ENCODE assay signal across 29 cellular contexts in the genomic region with DNA sequence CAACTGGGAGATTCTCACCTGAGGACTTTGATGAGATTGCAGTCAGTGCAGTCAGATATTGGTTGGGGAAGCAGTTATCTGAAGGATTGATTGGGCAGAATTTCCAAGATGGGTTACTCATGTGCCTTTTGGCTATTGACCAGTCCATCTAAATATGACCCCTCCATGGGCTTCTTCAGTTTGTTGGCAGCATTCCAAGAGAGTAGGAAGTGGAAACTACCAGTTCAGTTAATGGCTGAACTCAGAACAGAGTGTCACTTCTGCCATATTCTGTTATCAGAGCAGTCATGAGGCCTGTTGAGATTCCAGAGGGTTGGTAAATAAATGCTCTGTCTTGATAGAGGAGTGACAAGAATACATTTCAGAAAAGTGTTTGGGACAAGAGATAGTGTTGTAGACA.
"Had no signal": no experiment of that assay in that cellular context is flagged by ENCODE, and none has a peak within 500 bp of the region (broad histone marks: within the 10 kb centered on the region; RNA-seq: fewer than 3 reads in every experiment).

No MANE protein-coding gene starts in this region.

- ATAC-seq: activated naive CD4-positive, alpha-beta T cell treated with anti-CD3 and anti-CD28 coated beads, Interleukin-2, amount 50 U/mL, for 72 hours; activated T-cell treated with anti-CD3 and anti-CD28 coated beads, Interleukin-2, amount 50 U/mL, for 72 hours; gastroesophageal sphincter; heart right ventricle; WTC11 had no signal

- H3K36me3 ChIP-seq: breast epithelium, cardiac muscle cell, colonic mucosa, esophagus squamous epithelium had no signal

- H3K27ac ChIP-seq: ascending aorta, breast epithelium, cardiac muscle cell, colonic mucosa, epithelial cell of prostate, esophagus squamous epithelium, gastroesophageal sphincter, heart right ventricle, VCaP had no signal

- DNase-seq: activated CD4-positive, alpha-beta memory T cell treated with anti-CD3 and anti-CD28 coated beads, Interleukin-2, amount 10 ng/mL, durations not matched to agents 7 days and 5 days; activated CD4-positive, alpha-beta T cell treated with anti-CD3 and anti-CD28 coated beads for 1 hour; activated CD4-positive, alpha-beta T cell treated with anti-CD3 and anti-CD28 coated beads for 4 hours; activated CD4-positive, alpha-beta T cell treated with anti-CD3 and anti-CD28 coated beads, Interleukin-2, amount 10 ng/mL, durations not matched to agents 7 days and 5 days; activated CD4-positive, alpha-beta T cell treated with anti-CD3 and anti-CD28 coated beads, Interleukin-2, amount 50 U/mL, for 4 hours; activated CD8-positive, alpha-beta memory T cell treated with anti-CD3 and anti-CD28 coated beads, Interleukin-2, amount 50 U/mL, for 48 hours; activated gamma-delta T cell; activated naive CD4-positive, alpha-beta T cell; activated naive CD4-positive, alpha-beta T cell treated with anti-CD3 and anti-CD28 coated beads, Interleukin-2, amount 10 ng/mL, durations not matched to agents 7 days and 5 days; activated naive CD8-positive, alpha-beta T cell treated with anti-CD3 and anti-CD28 coated beads, Interleukin-2, amount 10 ng/mL, durations not matched to agents 7 days and 5 days; activated T-cell treated with anti-CD3 and anti-CD28 coated beads for 4 hours; activated T-cell treated with anti-CD3 and anti-CD28 coated beads, Interleukin-2, amount 50 U/mL, for 24 hours; activated T-cell treated with anti-CD3 and anti-CD28 coated beads, Interleukin-2, amount 50 U/mL, for 72 hours; central memory CD4-positive, alpha-beta T cell; cerebellar nuclear complex; colonic mucosa; effector CD8-positive, alpha-beta T cell; esophagus squamous epithelium; foreskin melanocyte; heart right ventricle; T-helper 2 cell had no signal

- H3K27me3 ChIP-seq: ascending aorta, cardiac muscle cell, colonic mucosa, esophagus squamous epithelium, gastroesophageal sphincter, heart right ventricle had no signal

- H3K4me1 ChIP-seq: ascending aorta, breast epithelium, colonic mucosa, esophagus squamous epithelium, gastroesophageal sphincter, heart right ventricle had no signal

- H3K4me3 ChIP-seq: ascending aorta, breast epithelium, cardiac muscle cell, colonic mucosa, esophagus squamous epithelium, gastroesophageal sphincter, heart right ventricle had no signal
